In the genomic region with DNA sequence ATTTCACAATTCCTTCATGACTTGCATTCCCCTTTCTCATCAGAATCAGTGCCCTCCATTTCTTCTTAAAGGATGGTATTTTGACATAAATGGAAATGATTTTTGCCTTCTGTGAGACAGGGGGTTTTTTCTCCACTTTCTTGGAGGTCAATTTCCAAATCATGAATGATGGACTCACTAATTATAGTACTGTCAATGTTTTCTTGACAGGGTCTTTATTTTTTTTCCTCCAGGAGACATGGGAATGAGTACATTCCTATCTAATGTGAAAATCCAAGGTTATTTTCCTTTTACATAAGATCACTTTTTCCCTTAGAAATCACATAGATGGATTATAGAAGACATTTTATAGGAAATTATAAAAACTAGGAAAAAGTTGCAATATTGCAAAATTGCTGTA, we compare ENCODE assay signal across 1 cellular context.
TF ChIP-seq lines count a peak whose summit lies in the region.
"Not testable (repeated sequence)": the region's sequence is repeated elsewhere in the genome, so short reads cannot be mapped to it uniquely, and the experiment has no call there.

No MANE protein-coding gene starts in this region.

- H3F3A ChIP-seq in neural cell (ENCODE audit: insufficient read depth, low read length, poor library complexity, severe bottlenecking), result not testable (repeated sequence)

- H3K27ac ChIP-seq in neural cell (ENCODE audit: low read length), result not testable (repeated sequence)

- not testable (repeated sequence) for H3K36me3 ChIP-seq in neural cell (ENCODE audit: insufficient read depth, low read length)

- H2AFZ ChIP-seq in neural cell (ENCODE audit: low read depth, low read length), result not testable (repeated sequence)

- not testable (repeated sequence) for H3K79me2 ChIP-seq in neural cell (replicated peaks; ENCODE audit: insufficient read depth, low read length)

- not testable (repeated sequence) for H3K4me2 ChIP-seq in neural cell (ENCODE audit: low read length)

- not testable (repeated sequence) for H3K4me3 ChIP-seq in neural cell (ENCODE audit: low read length)

- H3K9ac ChIP-seq in neural cell (ENCODE audit: low read length), result not testable (repeated sequence)

- TF ChIP-seq RAD21 in neural cell (conservative IDR thresholded peaks at IDR 0.05), result not testable (repeated sequence)

- not testable (repeated sequence) for TF ChIP-seq CTCF in neural cell (IDR thresholded peaks at IDR 0.05; ENCODE audit: poor library complexity, severe bottlenecking)

- not testable (repeated sequence) for H4K20me1 ChIP-seq in neural cell (ENCODE audit: insufficient read depth)

- not testable (repeated sequence) for H3K9me3 ChIP-seq in neural cell (ENCODE audit: low read length)

- H3K27me3 ChIP-seq in neural cell (ENCODE audit: insufficient read depth, low read depth, low read length), result not testable (repeated sequence)

- not testable (repeated sequence) for H3K9me2 ChIP-seq in neural cell (ENCODE audit: insufficient read depth, low read length)

- TF ChIP-seq EP300 in neural cell (conservative IDR thresholded peaks at IDR 0.05; ENCODE audit: poor library complexity, severe bottlenecking), result peak; percentile 85

TF ChIP-seq in neural cell, 6 proteins besides CTCF, POLR2A, EP300 and RAD21:
- TF ChIP-seq, protein P1, sequence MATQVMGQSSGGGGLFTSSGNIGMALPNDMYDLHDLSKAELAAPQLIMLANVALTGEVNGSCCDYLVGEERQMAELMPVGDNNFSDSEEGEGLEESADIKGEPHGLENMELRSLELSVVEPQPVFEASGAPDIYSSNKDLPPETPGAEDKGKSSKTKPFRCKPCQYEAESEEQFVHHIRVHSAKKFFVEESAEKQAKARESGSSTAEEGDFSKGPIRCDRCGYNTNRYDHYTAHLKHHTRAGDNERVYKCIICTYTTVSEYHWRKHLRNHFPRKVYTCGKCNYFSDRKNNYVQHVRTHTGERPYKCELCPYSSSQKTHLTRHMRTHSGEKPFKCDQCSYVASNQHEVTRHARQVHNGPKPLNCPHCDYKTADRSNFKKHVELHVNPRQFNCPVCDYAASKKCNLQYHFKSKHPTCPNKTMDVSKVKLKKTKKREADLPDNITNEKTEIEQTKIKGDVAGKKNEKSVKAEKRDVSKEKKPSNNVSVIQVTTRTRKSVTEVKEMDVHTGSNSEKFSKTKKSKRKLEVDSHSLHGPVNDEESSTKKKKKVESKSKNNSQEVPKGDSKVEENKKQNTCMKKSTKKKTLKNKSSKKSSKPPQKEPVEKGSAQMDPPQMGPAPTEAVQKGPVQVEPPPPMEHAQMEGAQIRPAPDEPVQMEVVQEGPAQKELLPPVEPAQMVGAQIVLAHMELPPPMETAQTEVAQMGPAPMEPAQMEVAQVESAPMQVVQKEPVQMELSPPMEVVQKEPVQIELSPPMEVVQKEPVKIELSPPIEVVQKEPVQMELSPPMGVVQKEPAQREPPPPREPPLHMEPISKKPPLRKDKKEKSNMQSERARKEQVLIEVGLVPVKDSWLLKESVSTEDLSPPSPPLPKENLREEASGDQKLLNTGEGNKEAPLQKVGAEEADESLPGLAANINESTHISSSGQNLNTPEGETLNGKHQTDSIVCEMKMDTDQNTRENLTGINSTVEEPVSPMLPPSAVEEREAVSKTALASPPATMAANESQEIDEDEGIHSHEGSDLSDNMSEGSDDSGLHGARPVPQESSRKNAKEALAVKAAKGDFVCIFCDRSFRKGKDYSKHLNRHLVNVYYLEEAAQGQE (IDR thresholded peaks at IDR 0.05; ENCODE audit: borderline replicate concordance), result peak; percentile 56
